In genomic region chr5:138643040-138643791, GRCh38 we compare ENCODE assay signal across 18 cellular contexts.
A peak's percentile ranks its signal among the peaks of the same experiment; 100 is the strongest.
DNase-seq lines count a peak whose midpoint lies in the region; ATAC-seq, FAIRE-seq and TF ChIP-seq lines count a peak whose summit lies in the region.
"Had no signal": no experiment of that assay in that cellular context is flagged by ENCODE, and none has a peak within 500 bp of the region (broad histone marks: within the 10 kb centered on the region; RNA-seq: fewer than 3 reads in every experiment).

No MANE protein-coding gene starts in this region.

- POLR2A ChIA-PET in WTC11 (lab: Charles Lee), result interaction anchor here (0.7 kb wide), 1 partner anchor 59 kb away, joined by 8 read pairs; no protein-coding TSS in a partner anchor

- H3K9me3 ChIP-seq in H9 (ENCODE audit: control insufficient read depth, low read depth, low read length) (no peaks in the 10 kb centered on the region), kidney (ENCODE audit: control insufficient read depth in 1 of 2, low read length in 2 of 2) (no peaks in the 10 kb centered on the region)
- H3K9me3 ChIP-seq: Caco-2, SJCRH30 had no signal

- DNase-seq in G401 (ENCODE audit: low spot score) (peak; percentile 42), H9 (no peak), WTC11 (ENCODE audit: low spot score) (no peak), kidney (peak; percentile 40), activated gamma-delta T cell treated with Interleukin-2 at 50 U/mL for 16 hours (no peak)
- DNase-seq: Caco-2; CD4-positive, CD25-positive, alpha-beta regulatory T cell; DMS53; MV-4-11; NCI-H1417; NCI-H1930; NCI-H2171; NK-92 treated with Interleukin-12 subunit alpha and Interleukin-12 subunit beta, amount 100 ng/mL, for 24 hours; SJCRH30 had no signal

- H3K4me1 Mint-ChIP-seq in H9 (peaks cover 42 to 55% of the 10 kb centered on the region in 2 experiments), WTC11 (peaks cover 41% of the 10 kb centered on the region)
- H3K4me1 Mint-ChIP-seq: CD4-positive, CD25-positive, alpha-beta regulatory T cell; IgD-negative memory B cell had no signal

- in situ Hi-C loops in G401 (cut with HindIII; ENCODE audit: low sequenced_read_pairs), result no loop called here

- no peaks in the 10 kb centered on the region for H3K23me2 ChIP-seq in H9 (ENCODE audit: insufficient read length, low read depth, low read length, poor library complexity, severe bottlenecking)

- no peaks in the 10 kb centered on the region for H4K20me1 ChIP-seq in H9 (ENCODE audit: control insufficient read depth, insufficient read depth, insufficient read length)

- H2BK15ac ChIP-seq in H9 (ENCODE audit: low read depth, low read length), result no peak overlapping the region

- no peak overlapping the region for H2BK20ac ChIP-seq in H9 (ENCODE audit: low read depth, low read length, poor library complexity, severe bottlenecking)

- H2BK120ac ChIP-seq in H9 (ENCODE audit: low read depth, low read length, poor library complexity, severe bottlenecking), result no peak overlapping the region

- 0 out of 3 replicates have a peak, but pooled peaks have one; percentile 13 for TF ChIP-seq CTCF in H9 (conservative IDR thresholded peaks at IDR 0.05)
- TF ChIP-seq CTCF in WTC11 (IDR thresholded peaks at IDR 0.05), result no peak
- no peak for TF ChIP-seq CTCF in kidney (IDR thresholded peaks at IDR 0.05; ENCODE audit: borderline replicate concordance, extremely low read depth, insufficient read depth)

- no peaks in the 10 kb centered on the region for H3K27me3 ChIP-seq in H9 (ENCODE audit: insufficient read depth, low read length)
- H3K27me3 ChIP-seq: SJCRH30 had no signal

- no peaks in the 10 kb centered on the region for H3K36me3 ChIP-seq in kidney (ENCODE audit: control insufficient read depth in 1 of 2, insufficient read depth in 2 of 2, low read length in 2 of 2)
- H3K36me3 ChIP-seq: SJCRH30 had no signal

- no peaks in the 10 kb centered on the region for H3K79me1 ChIP-seq in H9 (ENCODE audit: insufficient read depth, low read depth, low read length, poor library complexity, severe bottlenecking)

- H3K27me3 Mint-ChIP-seq in H9 (ENCODE audit: low read depth) (no peaks in the 10 kb centered on the region; the same call in 1 of the 2 replicates), WTC11 (ENCODE audit: low read depth) (no peaks in the 10 kb centered on the region)

- H3K27ac ChIP-seq in H9 (ENCODE audit: insufficient read length, low read depth, low read length), result no peak overlapping the region
- no peak overlapping the region for H3K27ac ChIP-seq in kidney (ENCODE audit: low read depth in 2 of 2, low read length in 2 of 2)
- H3K27ac ChIP-seq: SJCRH30 had no signal

- H3K9me3 Mint-ChIP-seq in H9 (no peaks in the 10 kb centered on the region; a peak in 1 of 5 replicates), WTC11 (no peaks in the 10 kb centered on the region)
- H3K9me3 Mint-ChIP-seq: CD4-positive, CD25-positive, alpha-beta regulatory T cell; IgD-negative memory B cell had no signal

- H4K8ac ChIP-seq in H9 (replicated peaks; ENCODE audit: insufficient read length, low read depth, low read length), result no peak overlapping the region

- ATAC-seq in WTC11 (peak; percentile 12; the same call in 1 of the 2 replicates), HG02571 (IDR thresholded peaks at IDR 0.05; ENCODE audit: unreplicated experiment) (no peak), GM21529 (IDR thresholded peaks at IDR 0.05; ENCODE audit: unreplicated experiment) (no peak)

- FAIRE-seq in kidney (lab: Jason Lieb, UNC), result no peak

- H3K36me3 Mint-ChIP-seq in H9 (ENCODE audit: insufficient read depth in 1 of 3, low read depth in 3 of 3), result no peaks in the 10 kb centered on the region
- H3K36me3 Mint-ChIP-seq in WTC11, result no peaks in the 10 kb centered on the region
- H3K36me3 Mint-ChIP-seq: CD4-positive, CD25-positive, alpha-beta regulatory T cell; IgD-negative memory B cell had no signal

- no peak overlapping the region for H4K91ac ChIP-seq in H9 (ENCODE audit: insufficient read length, low read depth, low read length)

- H2BK12ac ChIP-seq in H9 (ENCODE audit: insufficient read length, low read depth, low read length), result no peak overlapping the region

- H3K4me3 Mint-ChIP-seq in H9 (no peak overlapping the region), WTC11 (no peak overlapping the region)
- H3K4me3 Mint-ChIP-seq: B cell; CD4-positive, CD25-positive, alpha-beta regulatory T cell; IgD-negative memory B cell had no signal

- H3T11ph ChIP-seq in H9 (ENCODE audit: low read length), result no peak overlapping the region

- WGBS in H9 (ENCODE audit: extremely low coverage, insufficient read length, low lambda C conversion rate), result no CpG with 5 or more reads among the region's 5 CpGs

- H4K5ac ChIP-seq in H9 (ENCODE audit: insufficient read length, low read depth, low read length), result no peak overlapping the region

- no peak overlapping the region for H3K56ac ChIP-seq in H9 (ENCODE audit: insufficient read length, low read depth, low read length)

- H2AK5ac ChIP-seq in H9 (ENCODE audit: insufficient read length, low read length), result no peak overlapping the region

- H3K4me3 ChIP-seq in kidney (ENCODE audit: low read length in 2 of 2), result no peak overlapping the region
- H3K4me3 ChIP-seq: SJCRH30 had no signal

- H3K4ac ChIP-seq in H9 (ENCODE audit: low read depth, low read length), result no peak overlapping the region

- H3K18ac ChIP-seq in H9 (ENCODE audit: insufficient read length, low read depth, low read length), result no peak overlapping the region

- no peak overlapping the region for H3K9ac ChIP-seq in H9 (ENCODE audit: extremely low read depth, insufficient read length, low read length)
- H3K9ac ChIP-seq in kidney (ENCODE audit: low read length in 2 of 2), result no peak overlapping the region

- H2BK5ac ChIP-seq in H9 (ENCODE audit: insufficient read length, low read length), result no peak overlapping the region

- intact Hi-C loops in kidney (cut with DNase I), result no loop called here

- H3K4me2 ChIP-seq in H9 (ENCODE audit: insufficient read depth, insufficient read length, low read length), result no peak overlapping the region

- H3K4me1 ChIP-seq in H9 (ENCODE audit: insufficient read depth, low read length) (no peaks in the 10 kb centered on the region; the same call in 1 of the 2 replicates), kidney (ENCODE audit: control insufficient read depth in 1 of 2, insufficient read depth in 1 of 2, low read depth in 1 of 2, low read length in 2 of 2) (no peaks in the 10 kb centered on the region)

- no peak overlapping the region for H3K23ac ChIP-seq in H9 (ENCODE audit: insufficient read length, low read depth, low read length)

- no peaks in the 10 kb centered on the region for H3K79me2 ChIP-seq in H9 (ENCODE audit: insufficient read depth, low read length)

- H2AFZ ChIP-seq in H9 (ENCODE audit: low read length), result no peak overlapping the region

- H3K27ac Mint-ChIP-seq in H9 (no peak overlapping the region), WTC11 (no peak overlapping the region)
- H3K27ac Mint-ChIP-seq: B cell; CD4-positive, CD25-positive, alpha-beta regulatory T cell had no signal

- no peak overlapping the region for H3K14ac ChIP-seq in H9 (ENCODE audit: insufficient read depth, low read length)

- CTCF ChIA-PET in WTC11 (lab: Charles Lee), result interaction anchor here (0.7 to 5.5 kb wide), 9 partner anchors 11 to 619 kb away, joined by 3 to 43 read pairs (median 4); no protein-coding TSS in a partner anchor

TF ChIP-seq in WTC11, 78 proteins besides CTCF, POLR2A, EP300 and RAD21 (continues in another document):
- TF ChIP-seq CREB1 (CRISPR knock-in tag; IDR thresholded peaks at IDR 0.05) (no peak), NR2C2 (CRISPR knock-in tag; IDR thresholded peaks at IDR 0.05) (no peak), ZNF317 (CRISPR knock-in tag; IDR thresholded peaks at IDR 0.05; ENCODE audit: borderline replicate concordance, low read depth) (no peak), AFF4 (CRISPR knock-in tag; IDR thresholded peaks at IDR 0.05; ENCODE audit: borderline replicate concordance) (no peak), ZBTB21 (CRISPR knock-in tag; IDR thresholded peaks at IDR 0.05; ENCODE audit: borderline replicate concordance) (no peak)

Comparison
In these comparisons a context has a peak if more than half of its experiments do, and no peak if none do; other contexts are left out.
1. DNase-seq: peak in G401 (single experiment) and kidney (single experiment); none in H9 (single experiment), WTC11 (single experiment) and activated gamma-delta T cell treated with Interleukin-2 at 50 U/mL for 16 hours (single experiment).